10 cellular contexts compared by ENCODE assay signal in genomic region chr19:34985249-34986022, GRCh38. TPM values are rescaled to one million over a fixed set of nuclear protein-coding genes. Genes with fewer than 3 reads are reported as not detected.
DNase-seq lines count a peak whose midpoint lies in the region; ATAC-seq and TF ChIP-seq lines count a peak whose summit lies in the region.
"Had no signal": no experiment of that assay in that cellular context is flagged by ENCODE, and none has a peak within 500 bp of the region (broad histone marks: within the 10 kb centered on the region; RNA-seq: fewer than 3 reads in every experiment).

No MANE protein-coding gene starts in this region.

- H3K79me2 ChIP-seq in osteoblast (ENCODE audit: insufficient read depth, low read length), result no peaks in the 10 kb centered on the region

- H4K20me1 ChIP-seq in osteoblast (ENCODE audit: insufficient read depth, low read length), result no peaks in the 10 kb centered on the region

- H2AFZ ChIP-seq in osteoblast (ENCODE audit: low read length), result peak overlapping the region; percentile 49

- H3K27me3 ChIP-seq in osteoblast (ENCODE audit: insufficient read depth, low read length), result no peaks in the 10 kb centered on the region

- no peaks in the 10 kb centered on the region for H3K27me3 Mint-ChIP-seq in T-cell

- no peaks in the 10 kb centered on the region for H3K9me3 ChIP-seq in osteoblast (ENCODE audit: low read depth, low read length)

- no peaks in the 10 kb centered on the region for H3K36me3 Mint-ChIP-seq in T-cell

- H3K4me1 ChIP-seq in osteoblast (ENCODE audit: insufficient read depth, low read length), result peaks cover 4% of the 10 kb centered on the region

- peak overlapping the region in 2 of 3 donors; percentile 18 to 49 for H3K4me3 Mint-ChIP-seq in T-cell

- H3K4me2 ChIP-seq in osteoblast (ENCODE audit: insufficient read depth, low read length), result no peak overlapping the region

- no peaks in the 10 kb centered on the region for H3K9me3 Mint-ChIP-seq in T-cell

- TF ChIP-seq CTCF in osteoblast (IDR thresholded peaks at IDR 0.05; ENCODE audit: extremely low read depth, low read depth, low read length), result no peak

- peak; percentile 19 for DNase-seq in DMS53 treated with DMSO at 0.1 percent for 48 hours (lab: John Stamatoyannopoulos, UW; ENCODE audit: unreplicated experiment)
- DNase-seq in T-cell, result peak in 3 of 34 experiments; percentile 16 to 47 (median 33)
- DNase-seq in fibroblast of gingiva (ENCODE audit: low read depth), result peak; percentile 47
- peak; percentile 62 for DNase-seq in osteoblast (ENCODE audit: insufficient read length, low spot score, missing footprints)
- no peak for DNase-seq in putamen (ENCODE audit: low spot score)

- H3K4me3 ChIP-seq in osteoblast (ENCODE audit: insufficient read depth, low read length), result no peak overlapping the region
- H3K4me3 ChIP-seq: GM12878 had no signal

- H3K27ac Mint-ChIP-seq in T-cell, result peak overlapping the region; percentile 89 to 91

- peaks cover 13 to 39% (median 38%) of the 10 kb centered on the region in 3 donors for H3K4me1 Mint-ChIP-seq in T-cell

- no peak overlapping the region for H3K27ac ChIP-seq in osteoblast (ENCODE audit: low read depth, low read length)
- H3K27ac ChIP-seq: HL-60 had no signal

- ATAC-seq in T-cell (replicated peaks in 1 of 4) (peak; percentile 76 to 94 (median 89)), HG03432 (IDR thresholded peaks at IDR 0.05; ENCODE audit: unreplicated experiment) (no peak), GM19328 (IDR thresholded peaks at IDR 0.05; ENCODE audit: unreplicated experiment) (no peak), HG03097 (IDR thresholded peaks at IDR 0.05; ENCODE audit: low FRiP score, unreplicated experiment) (no peak)
- ATAC-seq: GM12878 had no signal

- CTCF ChIA-PET in T-cell (lab: Charles Lee), result interaction anchor here in 1 of 2 donors (0.6 to 1.5 kb wide), 3 partner anchors 10 to 81 kb away, joined by 3 to 8 read pairs (median 3); no protein-coding TSS in a partner anchor

- POLR2A ChIA-PET in T-cell (lab: Charles Lee), result no interaction called here

- H3K36me3 ChIP-seq in osteoblast (ENCODE audit: insufficient read depth, low read length), result no peaks in the 10 kb centered on the region

RNA-seq across cellular contexts. Expression of gene GRAMD1A, which starts 14.7 kb away (rescaled TPM):
- total RNA-seq in T-cell (100 to 1,000 TPM; 189 to 318 (median 227) TPM), osteoblast (29.7 and 33.6 TPM in 2 replicates)

RNA-seq across cellular contexts. Expression of gene ZNF792, which starts 21.4 kb away (rescaled TPM):
- 10 to 100 TPM; 14.1 to 29.0 (median 26.8) TPM for total RNA-seq in T-cell
- total RNA-seq in osteoblast, result 6.2 TPM in 2 replicates

RNA-seq across cellular contexts. Expression of gene SCN1B, which starts 44.8 kb away (rescaled TPM):
- 1 to 10 TPM; 1.1 to 4.3 (median 3.7) TPM for total RNA-seq in T-cell
- total RNA-seq in osteoblast, result 4.7 and 5.6 TPM in 2 replicates

RNA-seq across cellular contexts. Expression of gene HPN, which starts 56.1 kb away (rescaled TPM):
- under 1 TPM in 3 of 5 donors, not detected in 2; 0.41 to 0.51 (median 0.46) TPM for total RNA-seq in T-cell
- under 0.01 and 0.29 TPM in 2 replicates for total RNA-seq in osteoblast

RNA-seq across cellular contexts. Expression of gene ZNF30, which starts 58.7 kb away (rescaled TPM):
- total RNA-seq in T-cell, result 10 to 100 TPM in 2 of 5 donors, 1 to 10 TPM in 3; 3.2 to 10.5 (median 8.7) TPM
- total RNA-seq in osteoblast, result 3.8 and 4.3 TPM in 2 replicates

Comparison
In these comparisons a context has a peak if more than half of its experiments do, and no peak if none do; other contexts are left out.
1. ATAC-seq: peak in T-cell (4 of 4); none in HG03432 (single experiment), GM19328 (single experiment) and HG03097 (single experiment).